ENCODE assay signal across 22 cellular contexts in genomic region chr11:129709801-129710398, GRCh38.
DNase-seq lines count a peak whose midpoint lies in the region; ATAC-seq and TF ChIP-seq lines count a peak whose summit lies in the region.
"Had no signal": no experiment of that assay in that cellular context is flagged by ENCODE, and none has a peak within 500 bp of the region (broad histone marks: within the 10 kb centered on the region; RNA-seq: fewer than 3 reads in every experiment).

No MANE protein-coding gene starts in this region.

- no peaks in the 10 kb centered on the region for H3K4me1 Mint-ChIP-seq in osteocyte (ENCODE audit: unreplicated experiment)
- H3K4me1 Mint-ChIP-seq in type B pancreatic cell (ENCODE audit: unreplicated experiment), result no peaks in the 10 kb centered on the region
- H3K4me1 Mint-ChIP-seq: B cell, CD14-positive monocyte had no signal

- ATAC-seq in right cardiac atrium, result no peak
- ATAC-seq: Right ventricle myocardium inferior had no signal

- TF ChIP-seq CTCF in coronary artery (IDR thresholded peaks at IDR 0.05) (no peak), osteocyte (IDR thresholded peaks at IDR 0.05) (no peak), type B pancreatic cell (conservative IDR thresholded peaks at IDR 0.05) (no peak), PC-9 (conservative IDR thresholded peaks at IDR 0.05) (no peak)

- DNase-seq in cardiac septum (ENCODE audit: low spot score), result peak; percentile 63
- DNase-seq in right cardiac atrium, result no peak
- DNase-seq in coronary artery (ENCODE audit: low spot score), result peak; percentile 50
- peak; percentile 78 for DNase-seq in osteocyte (ENCODE audit: extremely low spot score, unreplicated experiment)
- DNase-seq in type B pancreatic cell (ENCODE audit: extremely low spot score, unreplicated experiment), result peak; percentile 22
- DNase-seq in NCI-H2081 treated with DMSO at 0.1 percent for 48 hours (lab: John Stamatoyannopoulos, UW), result no peak
- DNase-seq in NCI-H1092 (lab: John Stamatoyannopoulos, UW), result no peak
- no peak for DNase-seq in PC-9
- DNase-seq: GM23248, KG1, NCI-H1105, NCI-H146, NCI-H2029 treated with DMSO at 0.1 percent for 48 hours, NCI-H2171, NCI-H345, NCI-H524, NCI-H774 had no signal

- H4K20me1 ChIP-seq in PC-9 (ENCODE audit: insufficient read depth), result no peaks in the 10 kb centered on the region

- H3K27me3 ChIP-seq in right cardiac atrium (ENCODE audit: control insufficient read depth, insufficient read depth) (no peaks in the 10 kb centered on the region), PC-9 (ENCODE audit: insufficient read depth, low read depth) (no peaks in the 10 kb centered on the region)
- H3K27me3 ChIP-seq: SJSA1 had no signal

- CTCF ChIA-PET in PC-9 (lab: Charles Lee), result no interaction called here

- no peaks in the 10 kb centered on the region for H3K79me2 ChIP-seq in PC-9 (ENCODE audit: low read depth)

- no peaks in the 10 kb centered on the region for H3K36me3 ChIP-seq in PC-9 (ENCODE audit: low read depth)
- H3K36me3 ChIP-seq: HAP-1, SJSA1 had no signal

- no peaks in the 10 kb centered on the region for H3F3A ChIP-seq in PC-9 (ENCODE audit: insufficient read depth, low read depth)

- no peaks in the 10 kb centered on the region for H3K9me2 ChIP-seq in PC-9 (ENCODE audit: insufficient read depth)

- H3K4me3 ChIP-seq in right cardiac atrium (ENCODE audit: low read length) (no peak overlapping the region), coronary artery (no peak overlapping the region), PC-9 (no peak overlapping the region)
- H3K4me3 ChIP-seq: GM23248, HAP-1, SJSA1 had no signal

- POLR2A ChIA-PET in PC-9 (lab: Charles Lee; ENCODE audit: unreplicated experiment), result no interaction called here

- H3K27me3 Mint-ChIP-seq in osteocyte (ENCODE audit: unreplicated experiment) (peaks cover 6% of the 10 kb centered on the region), type B pancreatic cell (peaks cover 3% of the 10 kb centered on the region)

- H3K9me3 Mint-ChIP-seq in osteocyte (ENCODE audit: unreplicated experiment), result peaks cover 7% of the 10 kb centered on the region
- no peaks in the 10 kb centered on the region for H3K9me3 Mint-ChIP-seq in type B pancreatic cell

- H3K9me3 ChIP-seq in right cardiac atrium (ENCODE audit: control insufficient read depth, low read length) (no peaks in the 10 kb centered on the region), PC-9 (ENCODE audit: insufficient read depth, low read depth) (no peaks in the 10 kb centered on the region)
- H3K9me3 ChIP-seq: HAP-1, SJSA1 had no signal

- H3K4me1 ChIP-seq in right cardiac atrium (ENCODE audit: control insufficient read depth, insufficient read depth, low read length), result no peaks in the 10 kb centered on the region
- peaks cover 2% of the 10 kb centered on the region for H3K4me1 ChIP-seq in PC-9 (replicated peaks; ENCODE audit: insufficient read depth)
- H3K4me1 ChIP-seq: HAP-1, SJSA1 had no signal

- intact Hi-C loops in cardiac septum (cut with DNase I), result no loop called here
- intact Hi-C loops in right cardiac atrium (cut with DNase I), result no loop called here
- intact Hi-C loops in PC-9 (cut with micrococcal nuclease; ENCODE audit: unreplicated experiment), result no loop called here

- H3K4me3 Mint-ChIP-seq in osteocyte (ENCODE audit: unreplicated experiment), result no peak overlapping the region
- H3K4me3 Mint-ChIP-seq in type B pancreatic cell, result no peak overlapping the region
- H3K4me3 Mint-ChIP-seq: B cell, CD14-positive monocyte had no signal

- H3K27ac Mint-ChIP-seq in osteocyte (ENCODE audit: unreplicated experiment), result no peak overlapping the region
- H3K27ac Mint-ChIP-seq in type B pancreatic cell, result no peak overlapping the region
- H3K27ac Mint-ChIP-seq: B cell had no signal

- no peak overlapping the region for H3K27ac ChIP-seq in right cardiac atrium (ENCODE audit: low read length)
- no peak overlapping the region for H3K27ac ChIP-seq in coronary artery
- H3K27ac ChIP-seq in PC-9, result no peak overlapping the region
- H3K27ac ChIP-seq: GM23248, SJSA1 had no signal

- H3K36me3 Mint-ChIP-seq in osteocyte (ENCODE audit: unreplicated experiment) (no peaks in the 10 kb centered on the region), type B pancreatic cell (no peaks in the 10 kb centered on the region)
- H3K36me3 Mint-ChIP-seq: CD14-positive monocyte had no signal

- BruUV-seq in PC-9 (replicated peaks; lab: Mats Ljungman, UMichigan), result no TSS peak

- H2AFZ ChIP-seq in PC-9, result no peak overlapping the region
- H2AFZ ChIP-seq: GM23248 had no signal

- 82% methylated on average over 15 of the region's 15 CpGs for WGBS in right cardiac atrium

- H3K4me2 ChIP-seq in PC-9, result no peak overlapping the region

Comparison
In these comparisons a context has a peak if more than half of its experiments do, and no peak if none do; other contexts are left out.
1. DNase-seq: peak in cardiac septum (single experiment), coronary artery (single experiment), osteocyte (single experiment) and type B pancreatic cell (single experiment); none in right cardiac atrium (0 of 3), NCI-H2081 treated with DMSO at 0.1 percent for 48 hours (single experiment), NCI-H1092 (single experiment) and PC-9 (0 of 2).